In genomic region chr6:27812805-27813626, GRCh38 we compare ENCODE assay signal across 1 cellular context.
TF ChIP-seq lines count a peak whose summit lies in the region.

No MANE protein-coding gene starts in this region.

TF ChIP-seq in GM23338, 12 proteins besides CTCF, POLR2A, EP300 and RAD21 (continued from another document):
- no peak for TF ChIP-seq ETS1 (IDR thresholded peaks at IDR 0.05)
TF ChIP-seq in GM23338: peak in this region for 0.
